In genomic region chr5:8053270-8053669, GRCh38 we compare ENCODE assay signal across 12 cellular contexts.
DNase-seq lines count a peak whose midpoint lies in the region; ATAC-seq and TF ChIP-seq lines count a peak whose summit lies in the region.
"Had no signal": no experiment of that assay in that cellular context is flagged by ENCODE, and none has a peak within 500 bp of the region (broad histone marks: within the 10 kb centered on the region; RNA-seq: fewer than 3 reads in every experiment).

No MANE protein-coding gene starts in this region.

- no peak overlapping the region for H3K4me2 ChIP-seq in neuronal stem cell (ENCODE audit: insufficient read depth, low read length, poor library complexity, severe bottlenecking)

- WGBS in neuronal stem cell (ENCODE audit: extremely low coverage in 2 of 2, insufficient read length in 2 of 2, insufficient replicate concordance in 1 of 2), 2 donors: no CpG with 5 or more reads among the region's 13 CpGs

- no peaks in the 10 kb centered on the region for H3K36me3 ChIP-seq in neuronal stem cell (replicated peaks in 1 of 2; ENCODE audit: control insufficient read depth in 2 of 2, insufficient read depth in 2 of 2, low read length in 2 of 2)

- no peak overlapping the region for H2BK5ac ChIP-seq in neuronal stem cell (ENCODE audit: low read length)

- no peak overlapping the region for H2BK120ac ChIP-seq in neuronal stem cell (ENCODE audit: low read depth, low read length)

- peak overlapping the region; percentile 27 for H3K14ac ChIP-seq in neuronal stem cell (ENCODE audit: low read length)

- ATAC-seq in omental fat pad (ENCODE audit: low FRiP score): no peak
- ATAC-seq in HG03342 (IDR thresholded peaks at IDR 0.05; ENCODE audit: unreplicated experiment): no peak

- no peak overlapping the region for H4K91ac ChIP-seq in neuronal stem cell (ENCODE audit: low read depth, low read length, poor library complexity)

- no peak overlapping the region for H3K4ac ChIP-seq in neuronal stem cell (ENCODE audit: low read length)

- no peaks in the 10 kb centered on the region for H3K9me3 ChIP-seq in neuronal stem cell (replicated peaks in 1 of 2; ENCODE audit: control insufficient read depth in 2 of 2, insufficient read depth in 1 of 2, low read depth in 1 of 2, low read length in 2 of 2)

- H3K23ac ChIP-seq in neuronal stem cell (ENCODE audit: low read depth, low read length, poor library complexity): peak overlapping the region; percentile 28

- no peak overlapping the region for H3K18ac ChIP-seq in neuronal stem cell (ENCODE audit: low read length)

- H2BK12ac ChIP-seq in neuronal stem cell (ENCODE audit: low read length): peak overlapping the region; percentile 63

- peak overlapping the region; percentile 7 for H4K8ac ChIP-seq in neuronal stem cell (ENCODE audit: low read depth, low read length)

- H3K27me3 ChIP-seq in neuronal stem cell (ENCODE audit: control insufficient read depth in 3 of 3, insufficient read depth in 3 of 3, low read depth in 1 of 3, low read length in 3 of 3): peaks cover 0 to 3% (median 0%) of the 10 kb centered on the region in 3 experiments

- no peaks in the 10 kb centered on the region for H3K79me1 ChIP-seq in neuronal stem cell (ENCODE audit: low read depth, low read length)

- no peak overlapping the region for H3K9ac ChIP-seq in neuronal stem cell (ENCODE audit: low read depth, low read length, poor library complexity)

- H3K27ac ChIP-seq in neuronal stem cell (replicated peaks; ENCODE audit: low read length): no peak overlapping the region

- H2BK15ac ChIP-seq in neuronal stem cell (ENCODE audit: low read length): no peak overlapping the region

- H3K4me1 ChIP-seq in neuronal stem cell (ENCODE audit: control insufficient read depth in 2 of 2, insufficient read depth in 1 of 2, low read depth in 1 of 2, low read length in 2 of 2): peaks cover 0 to 4% of the 10 kb centered on the region in 2 donors

- H3K4me3 ChIP-seq in neuronal stem cell (ENCODE audit: low read length in 2 of 2): no peak overlapping the region

- no peak for TF ChIP-seq CTCF in omental fat pad (IDR thresholded peaks at IDR 0.05)

- no peak overlapping the region for H2AFZ ChIP-seq in neuronal stem cell (ENCODE audit: low read length)

- H2AK5ac ChIP-seq in neuronal stem cell (ENCODE audit: low read depth, low read length): no peak overlapping the region

- DNase-seq in COLO668 (lab: John Stamatoyannopoulos, UW; ENCODE audit: unreplicated experiment) (peak; percentile 20), H4 (ENCODE audit: low spot score) (peak; percentile 49), SW480 (ENCODE audit: low spot score) (peak; percentile 10), neuronal stem cell (ENCODE audit: low spot score) (no peak), omental fat pad (ENCODE audit: low spot score) (no peak), inferior parietal cortex (ENCODE audit: extremely low spot score) (no peak)
- DNase-seq: C1 segment of cervical spinal cord; CD4-positive, alpha-beta T cell; COR-L47; DMS153; HCEC 1CT had no signal

Comparison
In these comparisons a context has a peak if more than half of its experiments do, and no peak if none do; other contexts are left out.
1. DNase-seq: peak in COLO668 (single experiment), H4 (single experiment) and SW480 (single experiment); none in neuronal stem cell (single experiment), omental fat pad (single experiment) and inferior parietal cortex (single experiment).